In genomic region chr1:233364695-233365539, GRCh38 we compare ENCODE assay signal across 8 cellular contexts. TPM values are rescaled to one million over a fixed set of nuclear protein-coding genes. Genes with fewer than 3 reads are reported as not detected.
DNase-seq lines count a peak whose midpoint lies in the region; ATAC-seq and TF ChIP-seq lines count a peak whose summit lies in the region.

No MANE protein-coding gene starts in this region.

- intact Hi-C loops in left colon (cut with DNase I, micrococcal nuclease): no loop called here

- ATAC-seq in SK-N-SH treated with all-trans-retinoic acid at 6 μM for 48 hours: peak; percentile 72; the same call in 2 of the 3 replicates
- ATAC-seq in left colon: no peak
- no peak for ATAC-seq in stimulated activated naive CD8-positive, alpha-beta T cell treated with anti-CD3 and anti-CD28 coated beads, Interleukin-15, Interleukin-2, amounts not matched to agents 100 U/mL and 50 U/mL, for 24 hours

- in situ Hi-C loops in ACHN (cut with HindIII; ENCODE audit: low pct_ligation_motif_present, low pct_unique_long_range_greater_than_20kb, low sequenced_read_pairs): no loop called here
- in situ Hi-C loops in GM13976 (cut with MboI; ENCODE audit: low sequenced_read_pairs, unreplicated experiment): no loop called here

- peak; percentile 33 for TF ChIP-seq CTCF in GM13976 (IDR thresholded peaks at IDR 0.05; ENCODE audit: borderline replicate concordance, control extremely low read depth, extremely low read depth, insufficient read depth, missing control alignments)

- DNase-seq in ACHN (peak; percentile 88), GM13976 (ENCODE audit: low spot score) (no peak), iris pigment epithelial cell (ENCODE audit: low read depth) (peak; percentile 18), left colon (no peak), T-helper 1 cell (no peak), activated gamma-delta T cell (lab: John Stamatoyannopoulos, UW) (no peak)
- DNase-seq in stimulated activated naive CD8-positive, alpha-beta T cell treated with anti-CD3 and anti-CD28 coated beads, Interleukin-15, Interleukin-2, amounts not matched to agents 100 U/mL and 50 U/mL, for 24 hours: no peak

TF ChIP-seq in SK-N-SH treated with all-trans-retinoic acid at 6 μM for 48 hours, 23 proteins besides CTCF, POLR2A, EP300 and RAD21:
- TF ChIP-seq ARNTL (CRISPR knock-in tag; IDR thresholded peaks at IDR 0.05; ENCODE audit: borderline replicate concordance, low read depth) (no peak), ZNF70 (CRISPR knock-in tag; IDR thresholded peaks at IDR 0.05) (no peak), ZFP3 (CRISPR knock-in tag; IDR thresholded peaks at IDR 0.05) (no peak), TSHZ2 (CRISPR knock-in tag; IDR thresholded peaks at IDR 0.05) (no peak), PPARA (CRISPR knock-in tag; IDR thresholded peaks at IDR 0.05; ENCODE audit: borderline replicate concordance) (no peak), POU6F1 (CRISPR knock-in tag; IDR thresholded peaks at IDR 0.05; ENCODE audit: borderline replicate concordance, low read depth) (no peak), TCF4 (CRISPR knock-in tag; IDR thresholded peaks at IDR 0.05; ENCODE audit: borderline replicate concordance) (no peak), ISL1 (CRISPR knock-in tag; IDR thresholded peaks at IDR 0.05) (no peak), CREB5 (CRISPR knock-in tag; IDR thresholded peaks at IDR 0.05; ENCODE audit: low read depth) (no peak)

RNA-seq across cellular contexts. Expression of gene MAP3K21, which starts 37.4 kb away (rescaled TPM):
- 10 to 100 TPM; 16.3 to 18.1 TPM for total RNA-seq in left colon

Comparison
In these comparisons a context has a peak if more than half of its experiments do, and no peak if none do; other contexts are left out.
1. DNase-seq: peak in ACHN (single experiment) and iris pigment epithelial cell (single experiment); none in GM13976 (single experiment), left colon (0 of 2), T-helper 1 cell (0 of 5), activated gamma-delta T cell (single experiment) and stimulated activated naive CD8-positive, alpha-beta T cell treated with anti-CD3 and anti-CD28 coated beads, Interleukin-15, Interleukin-2, amounts not matched to agents 100 U/mL and 50 U/mL, for 24 hours (single experiment).